Comparison of ENCODE assay signal across 1 cellular context in the genomic region with DNA sequence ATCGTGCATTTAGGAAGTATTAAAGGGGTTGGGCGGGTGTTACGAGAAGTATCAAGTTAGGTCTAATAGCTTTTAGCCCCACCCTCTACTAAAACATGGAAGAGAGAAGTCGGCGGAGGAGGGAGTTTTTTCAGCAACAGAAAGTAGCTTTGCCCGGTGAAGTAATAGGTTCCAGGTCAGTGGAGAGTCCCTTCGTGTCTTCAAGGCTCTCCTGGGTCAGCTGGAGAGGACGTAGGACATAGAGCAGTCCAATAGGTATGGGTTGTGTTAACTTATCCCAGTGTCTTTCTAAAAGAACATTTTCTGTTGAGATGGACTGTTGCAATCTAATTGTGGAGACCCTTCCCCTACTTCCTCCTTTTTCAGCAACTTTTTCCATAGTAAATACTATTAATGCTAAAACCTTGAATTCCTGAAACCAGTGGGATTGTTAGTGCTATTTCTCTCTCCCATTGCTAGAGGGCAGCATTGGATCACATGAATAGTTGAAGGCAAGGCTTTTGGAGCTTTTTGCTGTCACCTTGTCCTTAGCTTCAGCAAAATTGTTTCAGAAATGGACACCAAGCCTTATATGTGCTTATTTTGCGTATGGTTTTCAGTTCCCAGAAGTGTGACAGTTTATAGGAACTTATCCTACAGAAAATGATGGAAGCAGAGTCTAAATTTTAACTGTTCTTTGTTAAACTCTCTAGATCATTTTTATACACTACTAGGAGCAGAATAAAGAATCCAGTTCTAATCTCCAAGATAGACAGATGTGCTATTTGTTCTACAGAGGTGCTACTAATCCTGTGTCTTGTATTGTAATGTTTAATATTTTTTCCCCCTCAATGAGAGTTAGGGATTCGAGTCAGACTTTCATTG.
A peak's percentile ranks its signal among the peaks of the same experiment; 100 is the strongest.
TF ChIP-seq lines count a peak whose summit lies in the region.

No MANE protein-coding gene starts in this region.

TF ChIP-seq in H1, 55 proteins besides CTCF, POLR2A, EP300 and RAD21:
- no peak for TF ChIP-seq EGR1 (IDR thresholded peaks at IDR 0.05; ENCODE audit: borderline replicate concordance, low read depth, low read length)
- peak; percentile 62 for TF ChIP-seq TEAD4 (IDR thresholded peaks at IDR 0.05; ENCODE audit: low read depth, low read length)
TF ChIP-seq in H1: peak in this region for 1.
